In genomic region chr12:71685961-71686657, GRCh38 we compare ENCODE assay signal across 8 cellular contexts. TPM values are rescaled to one million over a fixed set of nuclear protein-coding genes. Genes with fewer than 3 reads are reported as not detected.
DNase-seq lines count a peak whose midpoint lies in the region; ATAC-seq and TF ChIP-seq lines count a peak whose summit lies in the region.

Gene TMEM19, plus strand, starts transcription at chr12:71686082. Its CDS starts 599 bp downstream, at chr12:71686681.

- ATAC-seq in stimulated activated naive CD8-positive, alpha-beta T cell treated with anti-CD3 and anti-CD28 coated beads, Interleukin-15, amount 100 ng/mL, for 72 hours = peak; percentile 93

- no peaks in the 10 kb centered on the region for H3K36me3 Mint-ChIP-seq in nephron progenitor cell (ENCODE audit: low read depth)

- H3K4me3 ChIP-seq in LNCaP clone FGC (ENCODE audit: low read depth, low read length) = peak within 1 kb of the TSS; percentile 72
- peak within 1 kb of the TSS; percentile 82 for H3K4me3 ChIP-seq in fibroblast of the aortic adventitia (ENCODE audit: low read depth, low read length)

- TF ChIP-seq CTCF in LNCaP clone FGC (IDR thresholded peaks at IDR 0.05; ENCODE audit: control insufficient read depth, extremely low read depth, insufficient read depth) (peak; percentile 26; the same call in 1 of the 2 replicates), fibroblast of the aortic adventitia (IDR thresholded peaks at IDR 0.05; ENCODE audit: insufficient read depth, low read length) (no peak), nephron progenitor cell (IDR thresholded peaks at IDR 0.05) (no peak)

- H3K4me1 Mint-ChIP-seq in nephron progenitor cell = peaks cover 32% of the 10 kb centered on the region
- peaks cover 10% of the 10 kb centered on the region for H3K4me1 Mint-ChIP-seq in stimulated activated naive CD8-positive, alpha-beta T cell treated with anti-CD3 and anti-CD28 coated beads, Interleukin-15, amount 100 ng/mL, for 72 hours

- peak within 1 kb of the TSS; percentile 40 for H3K27ac Mint-ChIP-seq in nephron progenitor cell
- peak within 1 kb of the TSS; percentile 77 to 78 for H3K27ac Mint-ChIP-seq in stimulated activated naive CD8-positive, alpha-beta T cell treated with anti-CD3 and anti-CD28 coated beads, Interleukin-15, amount 100 ng/mL, for 72 hours

- H3K4me3 Mint-ChIP-seq in nephron progenitor cell = peak within 1 kb of the TSS; percentile 94
- peak within 1 kb of the TSS; percentile 89 to 98 for H3K4me3 Mint-ChIP-seq in stimulated activated naive CD8-positive, alpha-beta T cell treated with anti-CD3 and anti-CD28 coated beads, Interleukin-15, amount 100 ng/mL, for 72 hours

- TF ChIP-seq POLR2A in Raji (IDR thresholded peaks at IDR 0.05; ENCODE audit: insufficient read depth, low read depth, low read length) = peak; percentile 94

- no peaks in the 10 kb centered on the region for H3K27me3 Mint-ChIP-seq in nephron progenitor cell (ENCODE audit: low read depth, poor library complexity)
- H3K27me3 Mint-ChIP-seq in stimulated activated naive CD8-positive, alpha-beta T cell treated with anti-CD3 and anti-CD28 coated beads, Interleukin-15, amount 100 ng/mL, for 72 hours = no peaks in the 10 kb centered on the region

- in situ Hi-C loops in G401 (cut with HindIII; ENCODE audit: low sequenced_read_pairs) = no loop called here

- DNase-seq in G401 (ENCODE audit: low spot score) (peak; percentile 93), H4 (ENCODE audit: low spot score) (peak; percentile 84), LNCaP clone FGC (ENCODE audit: low read depth) (peak; percentile 66), fibroblast of the aortic adventitia (ENCODE audit: low read depth) (peak; percentile 88), nephron progenitor cell (peak; percentile 87)
- DNase-seq in activated T-helper 9 cell treated with anti-CD3 and anti-CD28 coated beads, Interleukin-2, amount 50 U/mL, for 16 hours (ENCODE audit: low read depth) = peak; percentile 71
- DNase-seq in stimulated activated naive CD8-positive, alpha-beta T cell treated with anti-CD3 and anti-CD28 coated beads, Interleukin-15, amount 100 ng/mL, for 72 hours = peak; percentile 85

- no peaks in the 10 kb centered on the region for H3K9me3 Mint-ChIP-seq in nephron progenitor cell
- no peaks in the 10 kb centered on the region for H3K9me3 Mint-ChIP-seq in stimulated activated naive CD8-positive, alpha-beta T cell treated with anti-CD3 and anti-CD28 coated beads, Interleukin-15, amount 100 ng/mL, for 72 hours

RNA-seq across cellular contexts. Expression of gene TMEM19, which starts in this region (rescaled TPM):
- 21.0 and 34.6 TPM in 2 replicates for total RNA-seq in G401 (2014; rRNA removed; shearing (Covaris generic))
- total RNA-seq in H4 (2014; rRNA removed; shearing (Covaris generic)) = 27.0 and 47.1 TPM in 2 replicates
- total RNA-seq in fibroblast of the aortic adventitia (ENCODE audit: low replicate concordance) = 24.8 and 36.8 TPM in 2 replicates

Comparison
In these comparisons a context has a peak if more than half of its experiments do, and no peak if none do; other contexts are left out.
1. Peak in every context shown above with its lines: DNase-seq, ATAC-seq and H3K4me3 ChIP-seq.